In genomic region chr22:35629406-35630234, GRCh38 we compare ENCODE assay signal across 9 cellular contexts. TPM values are rescaled to one million over a fixed set of nuclear protein-coding genes. Genes with fewer than 3 reads are reported as not detected.
DNase-seq lines count a peak whose midpoint lies in the region; ATAC-seq and TF ChIP-seq lines count a peak whose summit lies in the region.
"Had no signal": no experiment of that assay in that cellular context is flagged by ENCODE, and none has a peak within 500 bp of the region (broad histone marks: within the 10 kb centered on the region; RNA-seq: fewer than 3 reads in every experiment).

No MANE protein-coding gene starts in this region.

- H3K4me3 ChIP-seq in CD8-positive, alpha-beta T cell (ENCODE audit: low read depth, low read length), result no peak overlapping the region
- no peak overlapping the region for H3K4me3 ChIP-seq in gastroesophageal sphincter
- H3K4me3 ChIP-seq in smooth muscle cell, result no peak overlapping the region
- H3K4me3 ChIP-seq: right lobe of liver had no signal

- H4K20me1 ChIP-seq in smooth muscle cell (ENCODE audit: low read depth), result no peaks in the 10 kb centered on the region

- no peak for TF ChIP-seq CTCF in CD8-positive, alpha-beta T cell (IDR thresholded peaks at IDR 0.05)
- TF ChIP-seq CTCF in gastroesophageal sphincter (IDR thresholded peaks at IDR 0.05), result no peak
- TF ChIP-seq CTCF in smooth muscle cell (IDR thresholded peaks at IDR 0.05; ENCODE audit: borderline replicate concordance, insufficient read depth, poor library complexity, severe bottlenecking), result no peak
- TF ChIP-seq CTCF in glutamatergic neuron (IDR thresholded peaks at IDR 0.05; ENCODE audit: partially characterized antibody, unreplicated experiment), result no peak

- no peaks in the 10 kb centered on the region for H3K79me2 ChIP-seq in smooth muscle cell (ENCODE audit: low read depth)

- no peaks in the 10 kb centered on the region for H3K9me3 ChIP-seq in CD8-positive, alpha-beta T cell (ENCODE audit: low read length)
- no peaks in the 10 kb centered on the region for H3K9me3 ChIP-seq in gastroesophageal sphincter
- no peaks in the 10 kb centered on the region for H3K9me3 ChIP-seq in smooth muscle cell (replicated peaks; ENCODE audit: low read depth)
- H3K9me3 ChIP-seq: right lobe of liver had no signal

- peaks cover 4% of the 10 kb centered on the region for H3K27me3 Mint-ChIP-seq in CD8-positive, alpha-beta T cell (ENCODE audit: low read depth)
- H3K27me3 Mint-ChIP-seq in activated T-cell treated with anti-CD3 and anti-CD28 coated beads, Interleukin-2, amount 50 U/mL, for 24 hours, result peaks cover 8% of the 10 kb centered on the region
- peaks cover 9% of the 10 kb centered on the region for H3K27me3 Mint-ChIP-seq in glutamatergic neuron (ENCODE audit: unreplicated experiment)

- H3K27ac Mint-ChIP-seq in CD8-positive, alpha-beta T cell, result peak overlapping the region; percentile 68
- peak overlapping the region; percentile 80 for H3K27ac Mint-ChIP-seq in activated T-cell treated with anti-CD3 and anti-CD28 coated beads, Interleukin-2, amount 50 U/mL, for 24 hours
- H3K27ac Mint-ChIP-seq in glutamatergic neuron (ENCODE audit: unreplicated experiment), result no peak overlapping the region

- no peaks in the 10 kb centered on the region for H3K9me3 Mint-ChIP-seq in CD8-positive, alpha-beta T cell
- no peaks in the 10 kb centered on the region for H3K9me3 Mint-ChIP-seq in activated T-cell treated with anti-CD3 and anti-CD28 coated beads, Interleukin-2, amount 50 U/mL, for 24 hours
- H3K9me3 Mint-ChIP-seq in glutamatergic neuron (ENCODE audit: unreplicated experiment), result peaks cover 5% of the 10 kb centered on the region

- H3K4me2 ChIP-seq in smooth muscle cell, result peak overlapping the region; percentile 65

- no peak overlapping the region for H3K4me3 Mint-ChIP-seq in CD8-positive, alpha-beta T cell
- no peak overlapping the region for H3K4me3 Mint-ChIP-seq in activated T-cell treated with anti-CD3 and anti-CD28 coated beads, Interleukin-2, amount 50 U/mL, for 24 hours
- H3K4me3 Mint-ChIP-seq in glutamatergic neuron (ENCODE audit: unreplicated experiment), result no peak overlapping the region

- TF ChIP-seq EP300 in gastroesophageal sphincter (IDR thresholded peaks at IDR 0.05), result no peak

- intact Hi-C loops in CD8-positive, alpha-beta T cell (cut with DNase I, micrococcal nuclease), result loop anchor here (5.0 to 10.0 kb wide), 3 partner anchors 205 to 395 kb away; partner anchors contain the start of gene RBFOX2 (in 1 of the 2)

- H3F3A ChIP-seq in smooth muscle cell (ENCODE audit: low read depth), result peaks cover 22% of the 10 kb centered on the region

- CTCF ChIA-PET in CD8-positive, alpha-beta T cell (lab: Charles Lee), result interaction anchor here (0.8 kb wide), 1 partner anchor 18 kb away, joined by 3 read pairs; the partner anchor contains the start of gene APOL6

- H3K4me1 Mint-ChIP-seq in CD8-positive, alpha-beta T cell (ENCODE audit: low read depth), result peaks cover 29% of the 10 kb centered on the region
- peaks cover 31% of the 10 kb centered on the region for H3K4me1 Mint-ChIP-seq in activated T-cell treated with anti-CD3 and anti-CD28 coated beads, Interleukin-2, amount 50 U/mL, for 24 hours (ENCODE audit: low read depth)
- peaks cover 8% of the 10 kb centered on the region for H3K4me1 Mint-ChIP-seq in glutamatergic neuron (ENCODE audit: low read depth, unreplicated experiment)

- no peak overlapping the region for H3K27ac ChIP-seq in CD8-positive, alpha-beta T cell (ENCODE audit: low read depth, low read length)
- peak overlapping the region; percentile 11 to 90 (median 86) for H3K27ac ChIP-seq in gastroesophageal sphincter
- peak overlapping the region; percentile 84 for H3K27ac ChIP-seq in smooth muscle cell (ENCODE audit: low read depth)
- H3K27ac ChIP-seq: right lobe of liver had no signal

- H3K9ac ChIP-seq in smooth muscle cell (ENCODE audit: low read depth), result peak overlapping the region; percentile 61

- DNase-seq in CD8-positive, alpha-beta T cell, result peak in 4 of 7 experiments; percentile 19 to 46 (median 28)
- DNase-seq in M059J (ENCODE audit: low read depth) (peak; percentile 98), smooth muscle cell (lab: John Stamatoyannopoulos, UW; ENCODE audit: unreplicated experiment) (peak; percentile 25), NCI-H345 treated with DMSO at 0.1 percent for 48 hours (lab: John Stamatoyannopoulos, UW; ENCODE audit: unreplicated experiment) (no peak), COLO668 (lab: John Stamatoyannopoulos, UW; ENCODE audit: unreplicated experiment) (no peak), glutamatergic neuron (no peak)
- peak; percentile 68 for DNase-seq in activated T-cell treated with anti-CD3 and anti-CD28 coated beads, Interleukin-2, amount 50 U/mL, for 24 hours

- TF ChIP-seq POLR2A in gastroesophageal sphincter (IDR thresholded peaks at IDR 0.05), result no peak

- H3K4me1 ChIP-seq in CD8-positive, alpha-beta T cell (ENCODE audit: insufficient read depth, low read length), result peaks cover 7% of the 10 kb centered on the region
- peaks cover 0 to 43% (median 16%) of the 10 kb centered on the region in 3 donors for H3K4me1 ChIP-seq in gastroesophageal sphincter
- no peaks in the 10 kb centered on the region for H3K4me1 ChIP-seq in smooth muscle cell (ENCODE audit: low read depth)
- H3K4me1 ChIP-seq: right lobe of liver had no signal

- WGBS in gastroesophageal sphincter (ENCODE audit: low coverage in 1 of 2), 2 donors, result 16 to 20% methylated on average over 8 to 9 of the region's 9 CpGs
- 19% methylated on average over 9 of the region's 9 CpGs for WGBS in smooth muscle cell (ENCODE audit: low lambda C conversion rate)

- H3K27me3 ChIP-seq in CD8-positive, alpha-beta T cell (ENCODE audit: insufficient read depth, low read length), result no peaks in the 10 kb centered on the region
- no peaks in the 10 kb centered on the region for H3K27me3 ChIP-seq in gastroesophageal sphincter
- no peaks in the 10 kb centered on the region for H3K27me3 ChIP-seq in smooth muscle cell (ENCODE audit: low read depth)
- H3K27me3 ChIP-seq: right lobe of liver had no signal

- H2AFZ ChIP-seq in smooth muscle cell (ENCODE audit: low read depth), result no peak overlapping the region

- no peak for ATAC-seq in CD8-positive, alpha-beta T cell
- ATAC-seq in gastroesophageal sphincter, result peak; percentile 84

- POLR2A ChIA-PET in CD8-positive, alpha-beta T cell (lab: Charles Lee), result no interaction called here

- no peaks in the 10 kb centered on the region for H3K36me3 ChIP-seq in CD8-positive, alpha-beta T cell (ENCODE audit: insufficient read depth, low read length)
- H3K36me3 ChIP-seq in gastroesophageal sphincter (no peaks in the 10 kb centered on the region), smooth muscle cell (ENCODE audit: low read depth) (no peaks in the 10 kb centered on the region)
- H3K36me3 ChIP-seq: right lobe of liver had no signal

- no peaks in the 10 kb centered on the region for H3K36me3 Mint-ChIP-seq in CD8-positive, alpha-beta T cell
- H3K36me3 Mint-ChIP-seq in activated T-cell treated with anti-CD3 and anti-CD28 coated beads, Interleukin-2, amount 50 U/mL, for 24 hours (ENCODE audit: low read depth), result no peaks in the 10 kb centered on the region
- H3K36me3 Mint-ChIP-seq in glutamatergic neuron (ENCODE audit: unreplicated experiment), result no peaks in the 10 kb centered on the region

RNA-seq across cellular contexts. Expression of gene MB, which starts 12.5 kb away (rescaled TPM):
- not detected for total RNA-seq in CD8-positive, alpha-beta T cell
- total RNA-seq in M059J (2014; rRNA removed; shearing (Covaris generic)), result 0.30 and 0.94 TPM in 2 replicates
- total RNA-seq in gastroesophageal sphincter (10 to 100 TPM in 1 of 4 donors, 1 to 10 TPM in 2, not detected in 1; 1.0 to 12.9 (median 2.5) TPM), smooth muscle cell (not detected in 2 replicates), glutamatergic neuron (ENCODE audit: unreplicated experiment) (not detected)
- 0.14 and 0.53 TPM in 2 replicates for polyA plus RNA-seq in smooth muscle cell

RNA-seq across cellular contexts. Expression of gene APOL6, which starts 18.6 kb away (rescaled TPM):
- total RNA-seq in CD8-positive, alpha-beta T cell, result 10 to 100 TPM; 48.4 to 49.7 TPM
- total RNA-seq in M059J (2014; rRNA removed; shearing (Covaris generic)), result 22.2 and 25.8 TPM in 2 replicates
- total RNA-seq in gastroesophageal sphincter (10 to 100 TPM; 10.4 to 13.3 (median 10.9) TPM), smooth muscle cell (0.76 and 0.99 TPM in 2 replicates), glutamatergic neuron (ENCODE audit: unreplicated experiment) (not detected)
- 0.18 and 0.23 TPM in 2 replicates for polyA plus RNA-seq in smooth muscle cell

Comparison
In these comparisons a context has a peak if more than half of its experiments do, and no peak if none do; other contexts are left out.
1. DNase-seq: peak in CD8-positive, alpha-beta T cell (4 of 7), M059J (single experiment), activated T-cell treated with anti-CD3 and anti-CD28 coated beads, Interleukin-2, amount 50 U/mL, for 24 hours (single experiment) and smooth muscle cell (single experiment); none in NCI-H345 treated with DMSO at 0.1 percent for 48 hours (single experiment), COLO668 (single experiment) and glutamatergic neuron (single experiment).